18 cellular contexts compared by ENCODE assay signal in genomic region chr20:49725694-49726093, GRCh38. TPM values are rescaled to one million over a fixed set of nuclear protein-coding genes. Genes with fewer than 3 reads are reported as not detected.
DNase-seq lines count a peak whose midpoint lies in the region; ATAC-seq and TF ChIP-seq lines count a peak whose summit lies in the region.
"Had no signal": no experiment of that assay in that cellular context is flagged by ENCODE, and none has a peak within 500 bp of the region (broad histone marks: within the 10 kb centered on the region; RNA-seq: fewer than 3 reads in every experiment).

No MANE protein-coding gene starts in this region.

- H4K20me1 ChIP-seq in BLaER1, result no peaks in the 10 kb centered on the region

- WGBS in esophagus squamous epithelium, 2 donors, result 80% methylated on average over 2 of the region's 2 CpGs; no CpG with 5 or more reads in 1 of the 2 donors

- CTCF ChIA-PET in HEK293 (lab: Yijun Ruan, JAX), result interaction anchor here (0.6 kb wide), 2 partner anchors 120 to 154 kb away, joined by 3 to 4 read pairs; no protein-coding TSS in a partner anchor

- peak overlapping the region; percentile 65 for H3K4me2 ChIP-seq in BLaER1

- H3K4me1 ChIP-seq in BLaER1, result peaks cover 29% of the 10 kb centered on the region
- no peaks in the 10 kb centered on the region for H3K4me1 ChIP-seq in HEK293 (ENCODE audit: control insufficient read depth, insufficient read depth, low read length)
- H3K4me1 ChIP-seq in esophagus squamous epithelium, result peaks cover 0 to 28% (median 17%) of the 10 kb centered on the region in 3 donors
- peaks cover 5 to 9% of the 10 kb centered on the region in 2 donors for H3K4me1 ChIP-seq in gastrocnemius medialis
- H3K4me1 ChIP-seq: SJSA1 had no signal

- H3K9ac ChIP-seq in BLaER1, result no peak overlapping the region

- intact Hi-C loops in esophagus squamous epithelium (cut with DNase I), result no loop called here
- intact Hi-C loops in gastrocnemius medialis (cut with DNase I; ENCODE audit: low total_unique reads), result no loop called here

- H3K27me3 ChIP-seq in BLaER1, result no peaks in the 10 kb centered on the region
- H3K27me3 ChIP-seq in esophagus squamous epithelium, result no peaks in the 10 kb centered on the region
- H3K27me3 ChIP-seq in gastrocnemius medialis, result no peaks in the 10 kb centered on the region
- H3K27me3 ChIP-seq: SJSA1 had no signal

- no peak for TF ChIP-seq CTCF in HEK293 (tag by site-specific recombination; IDR thresholded peaks at IDR 0.05)
- TF ChIP-seq CTCF in esophagus squamous epithelium (IDR thresholded peaks at IDR 0.05), result no peak
- TF ChIP-seq CTCF in gastrocnemius medialis (IDR thresholded peaks at IDR 0.05 in 4 of 5, conservative IDR thresholded peaks at IDR 0.05 in 1 of 5), result no peak

- DNase-seq in esophagus squamous epithelium (lab: John Stamatoyannopoulos, UW) (no peak), gastrocnemius medialis (no peak), DMS53 (lab: John Stamatoyannopoulos, UW) (no peak), NCI-H2227 treated with DMSO at 0.1 percent for 48 hours (lab: John Stamatoyannopoulos, UW) (no peak)
- DNase-seq: activated CD4-positive, alpha-beta T cell treated with anti-CD3 and anti-CD28 coated beads for 4 hours; anterior cingulate cortex; naive thymus-derived CD8-positive, alpha-beta T cell; NCI-H1105; NCI-H187; NCI-H2171; NCI-H510A had no signal

- POLR2A ChIA-PET in HEK293 (lab: Yijun Ruan, JAX), result no interaction called here

- H3K9me3 ChIP-seq in BLaER1 (no peaks in the 10 kb centered on the region), HEK293 (ENCODE audit: control insufficient read depth, insufficient read depth, low read depth, low read length) (no peaks in the 10 kb centered on the region), esophagus squamous epithelium (no peaks in the 10 kb centered on the region), gastrocnemius medialis (no peaks in the 10 kb centered on the region)
- H3K9me3 ChIP-seq: SJSA1 had no signal

- no peak for TF ChIP-seq POLR2A in esophagus squamous epithelium (IDR thresholded peaks at IDR 0.05)
- no peak for TF ChIP-seq POLR2A in gastrocnemius medialis (IDR thresholded peaks at IDR 0.05)

- H3K4me3 ChIP-seq in BLaER1, result peak overlapping the region; percentile 20; the same call in 1 of the 2 replicates
- H3K4me3 ChIP-seq in HEK293 (ENCODE audit: low read depth, low read length), result no peak overlapping the region
- H3K4me3 ChIP-seq in esophagus squamous epithelium, result no peak overlapping the region
- no peak overlapping the region for H3K4me3 ChIP-seq in gastrocnemius medialis
- H3K4me3 ChIP-seq: SJSA1 had no signal

- H3K27ac ChIP-seq in BLaER1 (no peak overlapping the region), HEK293 (ENCODE audit: extremely low read depth, low read depth, low read length) (no peak overlapping the region), esophagus squamous epithelium (peak overlapping the region; percentile 17 to 66 (median 41)), gastrocnemius medialis (peak overlapping the region in 3 of 4 donors; percentile 48 to 70 (median 66))
- H3K27ac ChIP-seq: RWPE1, SJSA1, VCaP had no signal

- ATAC-seq in gastrocnemius medialis (no peak), GM21447 (IDR thresholded peaks at IDR 0.05; ENCODE audit: unreplicated experiment) (no peak)
- ATAC-seq: stimulated activated memory B cell treated with anti-CD40 and anti-IgM and Interleukin-4, amounts not matched to agents 10 μg/mL and 1 μg/mL and 100 μg/mL, for 72 hours had no signal

- H3K36me3 ChIP-seq in BLaER1 (no peaks in the 10 kb centered on the region), HEK293 (ENCODE audit: control insufficient read depth in 2 of 2, insufficient read depth in 1 of 2, low read length in 2 of 2) (no peaks in the 10 kb centered on the region), esophagus squamous epithelium (no peaks in the 10 kb centered on the region), gastrocnemius medialis (no peaks in the 10 kb centered on the region)
- H3K36me3 ChIP-seq: SJSA1 had no signal

- in situ Hi-C loops in gastrocnemius medialis (cut with MboI; ENCODE audit: low sequenced_read_pairs in 4 of 4), result no loop called here

TF ChIP-seq in HEK293, 187 proteins besides CTCF, POLR2A, EP300 and RAD21:
- TF ChIP-seq ZNF664 (tag by site-specific recombination; IDR thresholded peaks at IDR 0.05) (no peak), ZNF548 (tag by site-specific recombination; IDR thresholded peaks at IDR 0.05) (0 out of 2 replicates have a peak, but pooled peaks have one; percentile 22)

RNA-seq across cellular contexts. Expression of gene B4GALT5, which starts 12.0 kb away (rescaled TPM):
- 10 to 100 TPM; 24.1 to 34.2 (median 25.7) TPM for total RNA-seq in esophagus squamous epithelium
- 10 to 100 TPM; 27.6 to 75.2 (median 56.4) TPM for total RNA-seq in gastrocnemius medialis

Comparison
In these comparisons a context has a peak if more than half of its experiments do, and no peak if none do; other contexts are left out.
1. H3K27ac ChIP-seq: peak in esophagus squamous epithelium (4 of 4) and gastrocnemius medialis (3 of 4); none in BLaER1 (single experiment) and HEK293 (single experiment).